Comparison of ENCODE assay signal across 8 cellular contexts in the genomic region with DNA sequence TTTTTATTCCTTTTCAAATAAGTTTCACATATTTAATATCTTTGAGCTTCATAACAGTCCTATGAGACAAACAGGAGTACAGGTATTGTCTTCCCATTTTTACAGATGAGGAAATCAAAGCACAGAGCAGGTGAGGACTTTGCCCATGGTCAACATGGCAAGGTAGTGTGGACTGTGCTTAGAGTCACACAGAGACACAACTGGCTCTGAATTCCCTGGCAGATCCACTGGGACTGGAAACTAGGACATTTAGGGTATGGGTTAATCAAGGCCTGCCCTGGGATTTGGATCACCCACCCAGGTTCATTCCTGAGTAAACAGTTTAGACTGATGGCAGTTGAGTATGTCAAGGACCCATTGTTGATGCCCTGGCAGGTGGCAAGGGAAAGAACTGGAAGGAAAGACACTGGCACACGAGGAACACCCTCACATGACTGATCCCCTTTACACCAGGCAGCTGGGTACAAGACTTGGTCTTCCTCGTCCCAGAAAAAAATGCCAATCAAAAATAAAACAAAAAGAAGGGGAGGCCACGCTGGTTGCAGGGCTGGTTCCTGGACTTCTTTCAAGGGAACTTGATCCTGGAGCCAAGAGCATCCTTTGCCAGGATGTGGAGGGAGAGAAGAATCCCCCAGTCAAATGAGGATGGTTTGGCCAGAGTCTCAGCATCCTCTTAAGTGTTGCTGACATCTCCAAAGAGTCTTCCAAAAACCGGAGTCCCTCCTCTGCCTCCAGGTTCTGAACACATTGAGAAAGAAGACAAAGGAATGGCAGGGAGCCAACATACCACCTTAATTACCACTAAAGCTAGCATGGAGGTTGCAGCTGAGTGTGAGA. TPM values are rescaled to one million over a fixed set of nuclear protein-coding genes. Genes with fewer than 3 reads are reported as not detected.
A peak's percentile ranks its signal among the peaks of the same experiment; 100 is the strongest.
DNase-seq lines count a peak whose midpoint lies in the region; ATAC-seq and TF ChIP-seq lines count a peak whose summit lies in the region.

No MANE protein-coding gene starts in this region.

- WGBS in heart left ventricle, 4 donors, result 21 to 48% (median 39%) methylated on average over 4 of the region's 4 CpGs

- no peak for TF ChIP-seq CTCF in heart left ventricle (IDR thresholded peaks at IDR 0.05)
- TF ChIP-seq CTCF in gastrocnemius medialis (IDR thresholded peaks at IDR 0.05 in 4 of 5, conservative IDR thresholded peaks at IDR 0.05 in 1 of 5), result no peak

- H3K27me3 ChIP-seq in heart left ventricle (no peaks in the 10 kb centered on the region), gastrocnemius medialis (no peaks in the 10 kb centered on the region)

- H3K27ac ChIP-seq in heart left ventricle (peak overlapping the region; percentile 76 to 95 (median 88)), gastrocnemius medialis (peak overlapping the region; percentile 90 to 95 (median 92))

- H3K4me1 ChIP-seq in heart left ventricle (peaks cover 18 to 86% (median 74%) of the 10 kb centered on the region in 12 donors), gastrocnemius medialis (peaks cover 82 to 83% of the 10 kb centered on the region in 2 donors)

- in situ Hi-C loops in gastrocnemius medialis (cut with MboI; ENCODE audit: low sequenced_read_pairs in 4 of 4), result no loop called here

- ATAC-seq in heart left ventricle (peak in 1 of 4 donors; percentile 0), gastrocnemius medialis (no peak), GM18907 (IDR thresholded peaks at IDR 0.05; ENCODE audit: unreplicated experiment) (no peak)

- peak; percentile 19 for DNase-seq in H4 (ENCODE audit: low spot score)
- DNase-seq in RPMI7951 (ENCODE audit: low read depth), result peak; percentile 50
- DNase-seq in heart left ventricle, result peak in 3 of 5 donors; percentile 38 to 59 (median 44)
- peak in 1 of 2 donors; percentile 44 for DNase-seq in gastrocnemius medialis
- DNase-seq in stimulated activated CD4-positive, alpha-beta T cell treated with anti-CD3 and anti-CD28 coated beads, Interleukin-4, amount 100 ng/mL, for 4 hours, result no peak
- no peak for DNase-seq in erythroblast (lab: John Stamatoyannopoulos, UW)
- DNase-seq in effector CD4-positive, alpha-beta T cell, result no peak

- H3K4me3 ChIP-seq in heart left ventricle (no peak overlapping the region), gastrocnemius medialis (peak overlapping the region in 1 of 4 donors; percentile 39)

- H3K9me3 ChIP-seq in heart left ventricle (no peaks in the 10 kb centered on the region), gastrocnemius medialis (no peaks in the 10 kb centered on the region)

- no peak for TF ChIP-seq POLR2A in heart left ventricle (IDR thresholded peaks at IDR 0.05)
- TF ChIP-seq POLR2A in gastrocnemius medialis (IDR thresholded peaks at IDR 0.05), result no peak
- TF ChIP-seq POLR2A in erythroblast (IDR thresholded peaks at IDR 0.05; ENCODE audit: low read length), result no peak

- H3K36me3 ChIP-seq in heart left ventricle, result no peaks in the 10 kb centered on the region
- H3K36me3 ChIP-seq in gastrocnemius medialis, result no peaks in the 10 kb centered on the region

- intact Hi-C loops in heart left ventricle (cut with DNase I) (loop anchor here in 5 of 10 donors (2.0 to 5.0 kb wide), 5 partner anchors 23 to 43 kb away; no protein-coding TSS in a partner anchor), gastrocnemius medialis (cut with DNase I; ENCODE audit: low total_unique reads) (loop anchor here (2.0 to 10.0 kb wide), 2 partner anchors 41 to 415 kb away; partner anchors contain the start of gene AKTIP)

RNA-seq across cellular contexts. Expression of gene CHD9, which starts 34.9 kb away (rescaled TPM):
- total RNA-seq in H4 (2014; rRNA removed; shearing (Covaris generic)), result 12.1 and 15.8 TPM in 2 replicates
- total RNA-seq in RPMI7951 (2014; rRNA removed; shearing (Covaris generic)), result 24.6 and 28.8 TPM in 2 replicates
- total RNA-seq in heart left ventricle (10 to 100 TPM; 37.9 to 56.2 (median 44.1) TPM), gastrocnemius medialis (10 to 100 TPM; 24.5 to 84.0 (median 48.2) TPM)
- 10 to 100 TPM; 11.8 to 13.1 TPM for polyA plus RNA-seq in heart left ventricle

RNA-seq across cellular contexts. Expression of gene CHD9NB, which starts 37.0 kb away (rescaled TPM):
- 0.72 and 1.6 TPM in 2 replicates for total RNA-seq in H4 (2014; rRNA removed; shearing (Covaris generic))
- total RNA-seq in RPMI7951 (2014; rRNA removed; shearing (Covaris generic)), result not detected in 2 replicates
- total RNA-seq in heart left ventricle, result 1 to 10 TPM in 1 of 9 donors, under 1 TPM in 7, not detected in 1; 0.39 to 2.3 (median 0.65) TPM
- polyA plus RNA-seq in heart left ventricle, result under 1 TPM; 0.21 to 0.76 TPM
- total RNA-seq in gastrocnemius medialis, result under 1 TPM in 2 of 4 donors, not detected in 2; 0.13 to 0.72 TPM

Comparison
In these comparisons a context has a peak if more than half of its experiments do, and no peak if none do; other contexts are left out.
1. DNase-seq: peak in H4 (single experiment), RPMI7951 (single experiment) and heart left ventricle (3 of 5); none in stimulated activated CD4-positive, alpha-beta T cell treated with anti-CD3 and anti-CD28 coated beads, Interleukin-4, amount 100 ng/mL, for 4 hours (0 of 2), erythroblast (0 of 2) and effector CD4-positive, alpha-beta T cell (single experiment).